ENCODE assay signal across 13 cellular contexts in the genomic region with DNA sequence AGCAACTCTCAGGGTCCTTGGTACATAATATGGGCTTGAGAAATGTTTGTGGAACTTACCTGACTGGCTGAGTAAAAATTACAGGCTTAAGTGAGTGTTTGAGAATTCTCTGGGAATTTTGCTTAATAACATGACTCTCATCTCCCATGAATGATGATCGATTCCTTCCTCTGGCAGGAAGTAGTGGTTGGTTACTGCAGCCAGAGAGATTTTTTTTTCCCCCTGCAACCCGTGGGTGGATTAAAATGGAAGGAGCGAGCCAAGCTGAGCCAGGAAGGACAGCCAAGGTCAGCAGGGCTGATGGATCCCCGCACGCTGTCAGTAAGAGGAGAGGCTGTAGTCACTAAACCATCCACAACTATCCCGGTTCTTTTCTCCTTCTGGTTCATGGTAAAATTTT. TPM values are rescaled to one million over a fixed set of nuclear protein-coding genes. Genes with fewer than 3 reads are reported as not detected.
DNase-seq lines count a peak whose midpoint lies in the region; ATAC-seq and TF ChIP-seq lines count a peak whose summit lies in the region.
"Had no signal": no experiment of that assay in that cellular context is flagged by ENCODE, and none has a peak within 500 bp of the region (broad histone marks: within the 10 kb centered on the region; RNA-seq: fewer than 3 reads in every experiment).

No MANE protein-coding gene starts in this region.

- H3K4me3 ChIP-seq in mammary epithelial cell (replicated peaks in 1 of 3; ENCODE audit: insufficient read depth in 1 of 3, low read depth in 2 of 3, low read length in 3 of 3) (no peak overlapping the region), uterus (no peak overlapping the region)
- H3K4me3 ChIP-seq: thoracic aorta had no signal

- no peaks in the 10 kb centered on the region for H3K79me2 ChIP-seq in mammary epithelial cell (ENCODE audit: insufficient read depth, low read length)

- peaks cover 8% of the 10 kb centered on the region for H3K9me3 ChIP-seq in mammary epithelial cell (replicated peaks; ENCODE audit: insufficient read depth, low read length)
- H3K9me3 ChIP-seq in uterus, result no peaks in the 10 kb centered on the region
- no peaks in the 10 kb centered on the region for H3K9me3 ChIP-seq in CD4-positive, alpha-beta T cell (ENCODE audit: control insufficient read depth, low read length)
- H3K9me3 ChIP-seq: thoracic aorta had no signal

- H3K36me3 ChIP-seq in mammary epithelial cell (ENCODE audit: insufficient read depth, low read length) (no peaks in the 10 kb centered on the region), uterus (no peaks in the 10 kb centered on the region)
- H3K36me3 ChIP-seq: thoracic aorta had no signal

- DNase-seq in Right ventricle myocardium inferior (ENCODE audit: missing footprints), result no peak
- no peak for DNase-seq in cardiac septum (ENCODE audit: low spot score)
- peak; percentile 20 for DNase-seq in mammary epithelial cell
- no peak for DNase-seq in left lobe of liver (ENCODE audit: low spot score)
- peak; percentile 27 to 75 for DNase-seq in uterus
- no peak for DNase-seq in RPMI8226
- no peak for DNase-seq in CD4-positive, alpha-beta T cell
- DNase-seq in activated CD8-positive, alpha-beta memory T cell treated with anti-CD3 and anti-CD28 coated beads, Interleukin-2, amount 10 ng/mL, durations not matched to agents 7 days and 5 days, result no peak
- DNase-seq: activated CD4-positive, alpha-beta T cell treated with anti-CD3 and anti-CD28 coated beads for 48 hours; central memory CD4-positive, alpha-beta T cell; erythroblast had no signal

- H3K9me3 Mint-ChIP-seq in CD4-positive, alpha-beta T cell, result no peaks in the 10 kb centered on the region
- H3K9me3 Mint-ChIP-seq in activated CD8-positive, alpha-beta memory T cell treated with anti-CD3 and anti-CD28 coated beads, Interleukin-2, amount 10 ng/mL, durations not matched to agents 7 days and 5 days (ENCODE audit: low read depth), result peaks cover 6% of the 10 kb centered on the region

- 32% methylated on average over 6 of the region's 6 CpGs for WGBS in mammary epithelial cell (ENCODE audit: low coverage, missing lambda C conversion rate)

- in situ Hi-C loops in mammary epithelial cell (cut with MboI; ENCODE audit: low sequenced_read_pairs in 2 of 2), result loop anchor here in 1 of 2 donors (5.0 to 25.0 kb wide), 5 partner anchors 83 to 339 kb away; a partner anchor contains a TSS

- ATAC-seq in Right ventricle myocardium inferior (peak; percentile 70), left lobe of liver (peak; percentile 66)
- no peak for ATAC-seq in CD4-positive, alpha-beta T cell (ENCODE audit: poor library complexity)
- ATAC-seq in activated CD8-positive, alpha-beta memory T cell treated with anti-CD3 and anti-CD28 coated beads, Interleukin-2, amount 10 ng/mL, durations not matched to agents 7 days and 5 days, result no peak

- POLR2A ChIA-PET in CD4-positive, alpha-beta T cell (lab: Charles Lee), result no interaction called here

- CTCF ChIA-PET in mammary epithelial cell (lab: Charles Lee; ENCODE audit: low non-redundant PET), result no interaction called here
- CTCF ChIA-PET in CD4-positive, alpha-beta T cell (lab: Charles Lee), result no interaction called here
- CTCF ChIA-PET in activated CD8-positive, alpha-beta memory T cell treated with anti-CD3 and anti-CD28 coated beads, Interleukin-2, amount 10 ng/mL, durations not matched to agents 7 days and 5 days (lab: Charles Lee), result no interaction called here

- dilution Hi-C loops in mammary epithelial cell (cut with HindIII; ENCODE audit: low sequenced_read_pairs), result loop anchor here (25.0 kb wide), 1 partner anchor 322 kb away; no protein-coding TSS in a partner anchor

- H3K4me1 ChIP-seq in mammary epithelial cell (ENCODE audit: insufficient read depth, low read length), result peaks cover 50% of the 10 kb centered on the region
- H3K4me1 ChIP-seq in uterus, result no peaks in the 10 kb centered on the region

- no peak overlapping the region for H3K4me2 ChIP-seq in mammary epithelial cell (ENCODE audit: insufficient read depth, low read depth, low read length)

- no peak for TF ChIP-seq POLR2A in uterus (IDR thresholded peaks at IDR 0.05)

- H3K36me3 Mint-ChIP-seq in CD4-positive, alpha-beta T cell (ENCODE audit: low read depth), result no peaks in the 10 kb centered on the region
- H3K36me3 Mint-ChIP-seq in activated CD8-positive, alpha-beta memory T cell treated with anti-CD3 and anti-CD28 coated beads, Interleukin-2, amount 10 ng/mL, durations not matched to agents 7 days and 5 days, result peaks cover 6% of the 10 kb centered on the region

- BruUV-seq in mammary epithelial cell (replicated peaks; lab: Mats Ljungman, UMichigan), result no TSS peak

- no peak overlapping the region for H3K9ac ChIP-seq in mammary epithelial cell (ENCODE audit: insufficient read depth, low read length)

- peaks cover 39% of the 10 kb centered on the region for H3K4me1 Mint-ChIP-seq in CD4-positive, alpha-beta T cell (ENCODE audit: low read depth)
- peaks cover 20% of the 10 kb centered on the region for H3K4me1 Mint-ChIP-seq in activated CD8-positive, alpha-beta memory T cell treated with anti-CD3 and anti-CD28 coated beads, Interleukin-2, amount 10 ng/mL, durations not matched to agents 7 days and 5 days

- H3K27ac ChIP-seq in mammary epithelial cell (ENCODE audit: insufficient read depth, low read depth, low read length), result peak overlapping the region; percentile 17
- H3K27ac ChIP-seq in uterus, result peak overlapping the region in 1 of 2 donors; percentile 52
- no peak overlapping the region for H3K27ac ChIP-seq in CD4-positive, alpha-beta T cell (ENCODE audit: low read depth, low read length)
- H3K27ac ChIP-seq: 22Rv1, thoracic aorta had no signal

- no peak overlapping the region for H3K27ac Mint-ChIP-seq in CD4-positive, alpha-beta T cell
- H3K27ac Mint-ChIP-seq in activated CD8-positive, alpha-beta memory T cell treated with anti-CD3 and anti-CD28 coated beads, Interleukin-2, amount 10 ng/mL, durations not matched to agents 7 days and 5 days, result no peak overlapping the region

- H2AFZ ChIP-seq in mammary epithelial cell (ENCODE audit: low read depth, low read length), result peak overlapping the region; percentile 87

- TF ChIP-seq CTCF in mammary epithelial cell (conservative IDR thresholded peaks at IDR 0.05 in 1 of 2, IDR thresholded peaks at IDR 0.05 in 1 of 2; ENCODE audit: extremely low read depth in 1 of 2, insufficient read depth in 1 of 2, low read depth in 1 of 2, low read length in 2 of 2) (no peak), uterus (IDR thresholded peaks at IDR 0.05) (no peak)
- no peak for TF ChIP-seq CTCF in CD4-positive, alpha-beta T cell (IDR thresholded peaks at IDR 0.05)

- no peaks in the 10 kb centered on the region for H4K20me1 ChIP-seq in mammary epithelial cell (ENCODE audit: insufficient read depth, low read length)

- H3K27me3 ChIP-seq in mammary epithelial cell (ENCODE audit: insufficient read depth, low read length) (no peaks in the 10 kb centered on the region), uterus (no peaks in the 10 kb centered on the region)
- H3K27me3 ChIP-seq in CD4-positive, alpha-beta T cell (ENCODE audit: control insufficient read depth, insufficient read depth, low read length), result no peaks in the 10 kb centered on the region

- no peaks in the 10 kb centered on the region for H3K27me3 Mint-ChIP-seq in CD4-positive, alpha-beta T cell
- peaks cover 2% of the 10 kb centered on the region for H3K27me3 Mint-ChIP-seq in activated CD8-positive, alpha-beta memory T cell treated with anti-CD3 and anti-CD28 coated beads, Interleukin-2, amount 10 ng/mL, durations not matched to agents 7 days and 5 days

- intact Hi-C loops in Right ventricle myocardium inferior (cut with DNase I) (loop anchor here (5.0 kb wide), 2 partner anchors 42 to 182 kb away; a partner anchor contains a TSS), cardiac septum (cut with DNase I) (loop anchor here (5.0 kb wide), 1 partner anchor 42 kb away; no protein-coding TSS in a partner anchor), mammary epithelial cell (cut with micrococcal nuclease) (loop anchor here (5.0 kb wide), 4 partner anchors 78 to 467 kb away; no protein-coding TSS in a partner anchor), uterus (cut with DNase I; ENCODE audit: low total_unique reads) (no loop called here)
- intact Hi-C loops in CD4-positive, alpha-beta T cell (cut with DNase I, micrococcal nuclease), result no loop called here

- no peak overlapping the region for H3K4me3 Mint-ChIP-seq in CD4-positive, alpha-beta T cell
- no peak overlapping the region for H3K4me3 Mint-ChIP-seq in activated CD8-positive, alpha-beta memory T cell treated with anti-CD3 and anti-CD28 coated beads, Interleukin-2, amount 10 ng/mL, durations not matched to agents 7 days and 5 days

RNA-seq across cellular contexts. Expression of a gene that starts 40.6 kb away (rescaled TPM):
- total RNA-seq in Right ventricle myocardium inferior (not detected), cardiac septum (not detected), mammary epithelial cell (under 1 TPM in 1 of 2 donors, not detected in 1; 0.82 TPM), left lobe of liver (not detected), uterus (1 to 10 TPM in 2 of 4 donors, under 1 TPM in 1, not detected in 1; 0.51 to 1.4 (median 1.1) TPM)
- 0.53 TPM for polyA plus RNA-seq in mammary epithelial cell
- not detected for polyA minus RNA-seq in mammary epithelial cell
- total RNA-seq in CD4-positive, alpha-beta T cell, result 1 to 10 TPM in 1 of 2 experiments, under 1 TPM in 1; 0.67 to 1.1 TPM
- 1 to 10 TPM; 1.0 to 2.3 TPM for total RNA-seq in activated CD8-positive, alpha-beta memory T cell treated with anti-CD3 and anti-CD28 coated beads, Interleukin-2, amount 10 ng/mL, durations not matched to agents 7 days and 5 days

Comparison
In these comparisons a context has a peak if more than half of its experiments do, and no peak if none do; other contexts are left out.
1. ATAC-seq: peak in Right ventricle myocardium inferior (single experiment) and left lobe of liver (single experiment); none in CD4-positive, alpha-beta T cell (single experiment) and activated CD8-positive, alpha-beta memory T cell treated with anti-CD3 and anti-CD28 coated beads, Interleukin-2, amount 10 ng/mL, durations not matched to agents 7 days and 5 days (single experiment).
2. DNase-seq: peak in mammary epithelial cell (single experiment) and uterus (2 of 2); none in Right ventricle myocardium inferior (single experiment), cardiac septum (single experiment), left lobe of liver (single experiment), RPMI8226 (single experiment), CD4-positive, alpha-beta T cell (0 of 10) and activated CD8-positive, alpha-beta memory T cell treated with anti-CD3 and anti-CD28 coated beads, Interleukin-2, amount 10 ng/mL, durations not matched to agents 7 days and 5 days (single experiment).
3. intact Hi-C loops: an anchor here in Right ventricle myocardium inferior (5.0 kb wide), cardiac septum (5.0 kb wide) and mammary epithelial cell (5.0 kb wide); none called in uterus and CD4-positive, alpha-beta T cell.